21 cellular contexts compared by ENCODE assay signal in genomic region chr1:240114222-240114621, GRCh38.
"Had no signal": no experiment of that assay in that cellular context is flagged by ENCODE, and none has a peak within 500 bp of the region (broad histone marks: within the 10 kb centered on the region; RNA-seq: fewer than 3 reads in every experiment).

No MANE protein-coding gene starts in this region.

- H3K4me3 ChIP-seq: dorsolateral prefrontal cortex, esophagus muscularis mucosa, gastroesophageal sphincter, hepatocyte, right atrium auricular region, sigmoid colon, skin epidermis, stomach had no signal

- H3K36me3 ChIP-seq: esophagus muscularis mucosa, gastroesophageal sphincter, neutrophil, right atrium auricular region, sigmoid colon, stomach had no signal

- ATAC-seq: gastroesophageal sphincter; naive thymus-derived CD4-positive, alpha-beta T cell had no signal

- H3K9me3 ChIP-seq: esophagus muscularis mucosa, gastroesophageal sphincter, neutrophil, right atrium auricular region, sigmoid colon, stomach had no signal

- FAIRE-seq: urothelium cell line had no signal

- DNase-seq: cortex of kidney; dorsolateral prefrontal cortex; effector CD8-positive, alpha-beta T cell; kidney glomerular epithelial cell; naive thymus-derived CD4-positive, alpha-beta T cell; nephron progenitor cell; posterior cingulate gyrus; sigmoid colon; stimulated activated CD4-positive, alpha-beta T cell treated with anti-CD3 and anti-CD28 coated beads, Interleukin-2, amount 100 ng/mL, for 24 hours; stimulated activated CD4-positive, alpha-beta T cell treated with anti-CD3 and anti-CD28 coated beads, Interleukin-4, amount 100 ng/mL, for 4 hours; stimulated activated naive CD4-positive, alpha-beta T cell; stomach; substantia nigra had no signal

- H3K4me1 ChIP-seq: esophagus muscularis mucosa, gastroesophageal sphincter, right atrium auricular region, stomach had no signal

- H3K27ac ChIP-seq: epithelial cell of prostate, esophagus muscularis mucosa, gastroesophageal sphincter, hepatocyte, neutrophil, right atrium auricular region, sigmoid colon, skin epidermis, stomach had no signal
